ENCODE assay signal across 1 cellular context in genomic region chr4:143344011-143344410, GRCh38.
TF ChIP-seq lines count a peak whose summit lies in the region.

No MANE protein-coding gene starts in this region.

TF ChIP-seq in WTC11, 78 proteins besides CTCF, POLR2A, EP300 and RAD21 (continued from another document):
- TF ChIP-seq SOX15 (CRISPR knock-in tag; IDR thresholded peaks at IDR 0.05): no peak
- TF ChIP-seq TCF7 (CRISPR knock-in tag; IDR thresholded peaks at IDR 0.05; ENCODE audit: low read depth): no peak
- TF ChIP-seq, protein P1, sequence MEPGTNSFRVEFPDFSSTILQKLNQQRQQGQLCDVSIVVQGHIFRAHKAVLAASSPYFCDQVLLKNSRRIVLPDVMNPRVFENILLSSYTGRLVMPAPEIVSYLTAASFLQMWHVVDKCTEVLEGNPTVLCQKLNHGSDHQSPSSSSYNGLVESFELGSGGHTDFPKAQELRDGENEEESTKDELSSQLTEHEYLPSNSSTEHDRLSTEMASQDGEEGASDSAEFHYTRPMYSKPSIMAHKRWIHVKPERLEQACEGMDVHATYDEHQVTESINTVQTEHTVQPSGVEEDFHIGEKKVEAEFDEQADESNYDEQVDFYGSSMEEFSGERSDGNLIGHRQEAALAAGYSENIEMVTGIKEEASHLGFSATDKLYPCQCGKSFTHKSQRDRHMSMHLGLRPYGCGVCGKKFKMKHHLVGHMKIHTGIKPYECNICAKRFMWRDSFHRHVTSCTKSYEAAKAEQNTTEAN (CRISPR knock-in tag; IDR thresholded peaks at IDR 0.05): no peak
- TF ChIP-seq SMAD4 (CRISPR knock-in tag; IDR thresholded peaks at IDR 0.05): no peak
- TF ChIP-seq, protein P2, sequence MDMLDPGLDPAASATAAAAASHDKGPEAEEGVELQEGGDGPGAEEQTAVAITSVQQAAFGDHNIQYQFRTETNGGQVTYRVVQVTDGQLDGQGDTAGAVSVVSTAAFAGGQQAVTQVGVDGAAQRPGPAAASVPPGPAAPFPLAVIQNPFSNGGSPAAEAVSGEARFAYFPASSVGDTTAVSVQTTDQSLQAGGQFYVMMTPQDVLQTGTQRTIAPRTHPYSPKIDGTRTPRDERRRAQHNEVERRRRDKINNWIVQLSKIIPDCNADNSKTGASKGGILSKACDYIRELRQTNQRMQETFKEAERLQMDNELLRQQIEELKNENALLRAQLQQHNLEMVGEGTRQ (CRISPR knock-in tag; IDR thresholded peaks at IDR 0.05): no peak
- TF ChIP-seq ZNF396 (CRISPR knock-in tag; IDR thresholded peaks at IDR 0.05; ENCODE audit: borderline replicate concordance): no peak
- no peak for TF ChIP-seq RELA (CRISPR knock-in tag; IDR thresholded peaks at IDR 0.05; ENCODE audit: borderline replicate concordance)
- no peak for TF ChIP-seq CREM (CRISPR knock-in tag; IDR thresholded peaks at IDR 0.05)
- TF ChIP-seq ETV6 (CRISPR knock-in tag; IDR thresholded peaks at IDR 0.05): no peak
- no peak for TF ChIP-seq CREB1 (CRISPR knock-in tag; IDR thresholded peaks at IDR 0.05)
- no peak for TF ChIP-seq ESRRA (CRISPR knock-in tag; IDR thresholded peaks at IDR 0.05; ENCODE audit: borderline replicate concordance)
- TF ChIP-seq ZNF416 (CRISPR knock-in tag; IDR thresholded peaks at IDR 0.05): no peak
- TF ChIP-seq ATF6 (CRISPR knock-in tag; IDR thresholded peaks at IDR 0.05): no peak
